ENCODE assay signal across 33 cellular contexts in the genomic region with DNA sequence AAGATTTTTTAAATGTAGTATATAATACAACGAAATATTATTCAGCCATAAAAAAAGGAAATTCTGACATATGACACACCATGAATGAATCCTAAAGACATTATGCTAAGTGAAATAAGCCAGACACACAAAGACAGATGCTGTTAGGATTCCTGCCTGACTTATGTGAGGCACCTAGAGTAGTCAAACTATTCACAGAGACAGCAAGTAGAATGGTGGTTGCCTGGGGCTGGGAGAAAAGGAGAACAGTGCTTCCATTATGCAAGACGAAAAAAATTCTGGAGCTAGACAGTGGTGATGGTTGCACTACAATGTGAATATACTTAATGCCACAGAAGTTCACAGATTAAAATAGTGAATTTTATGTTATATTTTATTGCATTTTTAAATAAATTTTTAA.
"Had no signal": no experiment of that assay in that cellular context is flagged by ENCODE, and none has a peak within 500 bp of the region (broad histone marks: within the 10 kb centered on the region; RNA-seq: fewer than 3 reads in every experiment).

No MANE protein-coding gene starts in this region.

- H3K36me3 Mint-ChIP-seq: activated naive CD4-positive, alpha-beta T cell treated with anti-CD3 and anti-CD28 coated beads, Interleukin-2, amount 50 U/mL, for 72 hours; activated naive CD8-positive, alpha-beta T cell treated with anti-CD3 and anti-CD28 coated beads for 36 hours had no signal

- H3K4me1 Mint-ChIP-seq: activated CD4-positive, alpha-beta memory T cell treated with anti-CD3 and anti-CD28 coated beads, Interleukin-2, amount 10 ng/mL, durations not matched to agents 7 days and 5 days; activated CD4-positive, alpha-beta T cell treated with anti-CD3 and anti-CD28 coated beads for 36 hours; activated CD4-positive, alpha-beta T cell treated with anti-CD3 and anti-CD28 coated beads, Interleukin-2, amount 10 ng/mL, durations not matched to agents 7 days and 5 days; activated naive CD8-positive, alpha-beta T cell treated with anti-CD3 and anti-CD28 coated beads for 36 hours; activated T-helper 17 cell treated with anti-CD3 and anti-CD28 coated beads, Interleukin-2, amount 50 U/mL, for 72 hours had no signal

- DNase-seq: activated CD4-positive, alpha-beta memory T cell treated with anti-CD3 and anti-CD28 coated beads, Interleukin-2, amount 10 ng/mL, durations not matched to agents 7 days and 5 days; activated CD4-positive, alpha-beta T cell treated with anti-CD3 and anti-CD28 coated beads for 1 hour; activated CD4-positive, alpha-beta T cell treated with anti-CD3 and anti-CD28 coated beads for 36 hours; activated CD4-positive, alpha-beta T cell treated with anti-CD3 and anti-CD28 coated beads for 48 hours; activated CD4-positive, alpha-beta T cell treated with anti-CD3 and anti-CD28 coated beads, Interleukin-2, amount 10 ng/mL, durations not matched to agents 7 days and 5 days; activated CD4-positive, alpha-beta T cell treated with anti-CD3 and anti-CD28 coated beads, Interleukin-2, amount 50 U/mL, for 48 hours; activated CD4-positive, CD25-positive, alpha-beta regulatory T cell; activated CD8-positive, alpha-beta memory T cell treated with anti-CD3 and anti-CD28 coated beads, Interleukin-2, amount 50 U/mL, for 4 hours; activated effector memory CD4-positive, alpha-beta T cell treated with anti-CD3 and anti-CD28 coated beads, Interleukin-2, amount 50 U/mL, for 16 hours; activated gamma-delta T cell treated with Interleukin-2 at 50 U/mL for 16 hours; activated naive CD4-positive, alpha-beta T cell; activated naive CD4-positive, alpha-beta T cell treated with anti-CD3 and anti-CD28 coated beads for 36 hours; activated naive CD4-positive, alpha-beta T cell treated with anti-CD3 and anti-CD28 coated beads, Interleukin-2, amount 50 U/mL, for 16 hours; activated naive CD8-positive, alpha-beta T cell treated with anti-CD3 and anti-CD28 coated beads for 36 hours; activated T-cell treated with anti-CD3 and anti-CD28 coated beads for 4 hours; activated T-cell treated with anti-CD3 and anti-CD28 coated beads, Interleukin-2, amount 50 U/mL, for 1 hour; activated T-cell treated with anti-CD3 and anti-CD28 coated beads, Interleukin-2, amount 50 U/mL, for 4 hours; activated T-cell treated with anti-CD3 and anti-CD28 coated beads, Interleukin-2, amount 50 U/mL, for 72 hours; adrenal gland; amniotic stem cell; aorta; body of pancreas; brain microvascular endothelial cell; central memory CD4-positive, alpha-beta T cell; T-helper 1 cell; T-helper 2 cell; T-helper 9 cell had no signal

- H3K27ac Mint-ChIP-seq: activated CD4-positive, alpha-beta memory T cell treated with anti-CD3 and anti-CD28 coated beads, Interleukin-2, amount 10 ng/mL, durations not matched to agents 7 days and 5 days; activated CD4-positive, alpha-beta T cell treated with anti-CD3 and anti-CD28 coated beads for 36 hours; activated CD4-positive, alpha-beta T cell treated with anti-CD3 and anti-CD28 coated beads, Interleukin-2, amount 10 ng/mL, durations not matched to agents 7 days and 5 days; activated naive CD4-positive, alpha-beta T cell treated with anti-CD3 and anti-CD28 coated beads for 36 hours; activated naive CD4-positive, alpha-beta T cell treated with anti-CD3 and anti-CD28 coated beads, Interleukin-2, amount 50 U/mL, for 72 hours; activated naive CD8-positive, alpha-beta T cell treated with anti-CD3 and anti-CD28 coated beads for 36 hours; activated T-cell treated with anti-CD3 and anti-CD28 coated beads, Interleukin-2, amount 50 U/mL, for 72 hours; activated T-helper 1 cell treated with anti-CD3 and anti-CD28 coated beads, Interleukin-12 subunit alpha, Interleukin-12 subunit beta, Interleukin-2, Interleukin-4 antibody, amounts not matched to agents 30 ng/mL and 10 ng/mL and 1 ng/mL, durations not matched to agents 14 hours and 24 hours and 36 hours; activated T-helper 17 cell treated with anti-CD3 and anti-CD28 coated beads, Interleukin-2, amount 50 U/mL, for 72 hours; T-helper 1 cell treated with Interleukin-12 subunit alpha and Interleukin-12 subunit beta and Interleukin-4 antibody, amounts not matched to agents 30 μg/mL and 1 μg/mL, for 36 hours; T-helper 2 cell treated with Interferon-gamma antibody and Interleukin-4, amounts not matched to agents 5 μg/mL and 100 μg/mL, for 36 hours had no signal

- H3K9me3 Mint-ChIP-seq: activated CD4-positive, alpha-beta T cell treated with anti-CD3 and anti-CD28 coated beads, Interleukin-2, amount 10 ng/mL, durations not matched to agents 7 days and 5 days; activated naive CD4-positive, alpha-beta T cell treated with anti-CD3 and anti-CD28 coated beads for 36 hours; activated naive CD4-positive, alpha-beta T cell treated with anti-CD3 and anti-CD28 coated beads, Interleukin-2, amount 50 U/mL, for 72 hours; activated naive CD8-positive, alpha-beta T cell treated with anti-CD3 and anti-CD28 coated beads for 36 hours; activated T-cell treated with anti-CD3 and anti-CD28 coated beads, Interleukin-2, amount 50 U/mL, for 4 hours; activated T-cell treated with anti-CD3 and anti-CD28 coated beads, Interleukin-2, amount 50 U/mL, for 72 hours; activated T-helper 1 cell treated with anti-CD3 and anti-CD28 coated beads, Interleukin-12 subunit alpha, Interleukin-12 subunit beta, Interleukin-2, Interleukin-4 antibody, amounts not matched to agents 30 ng/mL and 10 ng/mL and 1 ng/mL, durations not matched to agents 14 hours and 24 hours and 36 hours; activated T-helper 17 cell treated with anti-CD3 and anti-CD28 coated beads, Interleukin-2, amount 50 U/mL, for 72 hours; T-helper 1 cell treated with Interleukin-12 subunit alpha and Interleukin-12 subunit beta and Interleukin-4 antibody, amounts not matched to agents 30 μg/mL and 1 μg/mL, for 36 hours; T-helper 2 cell treated with Interferon-gamma antibody and Interleukin-4, amounts not matched to agents 5 μg/mL and 100 μg/mL, for 36 hours had no signal

- ATAC-seq: activated CD4-positive, alpha-beta T cell treated with anti-CD3 and anti-CD28 coated beads for 36 hours; activated CD4-positive, CD25-positive, alpha-beta regulatory T cell treated with anti-CD3 and anti-CD28 coated beads, Interleukin-2, amount 50 U/mL, for 24 hours; activated naive CD4-positive, alpha-beta T cell treated with anti-CD3 and anti-CD28 coated beads, Interleukin-2, amount 50 U/mL, for 72 hours; activated T-cell treated with anti-CD3 and anti-CD28 coated beads, Interleukin-2, amount 50 U/mL, for 4 hours; activated T-cell treated with anti-CD3 and anti-CD28 coated beads, Interleukin-2, amount 50 U/mL, for 72 hours; activated T-helper 17 cell treated with anti-CD3 and anti-CD28 coated beads, Interleukin-2, amount 50 U/mL, for 72 hours; body of pancreas had no signal

- H3K4me3 Mint-ChIP-seq: activated CD4-positive, alpha-beta memory T cell treated with anti-CD3 and anti-CD28 coated beads, Interleukin-2, amount 10 ng/mL, durations not matched to agents 7 days and 5 days; activated CD4-positive, alpha-beta T cell treated with anti-CD3 and anti-CD28 coated beads for 36 hours; activated CD4-positive, alpha-beta T cell treated with anti-CD3 and anti-CD28 coated beads, Interleukin-2, amount 10 ng/mL, durations not matched to agents 7 days and 5 days; activated naive CD4-positive, alpha-beta T cell treated with anti-CD3 and anti-CD28 coated beads for 36 hours; activated naive CD8-positive, alpha-beta T cell treated with anti-CD3 and anti-CD28 coated beads for 36 hours; activated T-cell treated with anti-CD3 and anti-CD28 coated beads, Interleukin-2, amount 50 U/mL, for 4 hours; activated T-cell treated with anti-CD3 and anti-CD28 coated beads, Interleukin-2, amount 50 U/mL, for 72 hours; activated T-helper 1 cell treated with anti-CD3 and anti-CD28 coated beads, Interleukin-12 subunit alpha, Interleukin-12 subunit beta, Interleukin-2, Interleukin-4 antibody, amounts not matched to agents 30 ng/mL and 10 ng/mL and 1 ng/mL, durations not matched to agents 14 hours and 24 hours and 36 hours; activated T-helper 17 cell treated with anti-CD3 and anti-CD28 coated beads, Interleukin-2, amount 50 U/mL, for 72 hours; T-helper 1 cell treated with Interleukin-12 subunit alpha and Interleukin-12 subunit beta and Interleukin-4 antibody, amounts not matched to agents 30 μg/mL and 1 μg/mL, for 36 hours; T-helper 2 cell treated with Interferon-gamma antibody and Interleukin-4, amounts not matched to agents 5 μg/mL and 100 μg/mL, for 36 hours had no signal
